In the genomic region with DNA sequence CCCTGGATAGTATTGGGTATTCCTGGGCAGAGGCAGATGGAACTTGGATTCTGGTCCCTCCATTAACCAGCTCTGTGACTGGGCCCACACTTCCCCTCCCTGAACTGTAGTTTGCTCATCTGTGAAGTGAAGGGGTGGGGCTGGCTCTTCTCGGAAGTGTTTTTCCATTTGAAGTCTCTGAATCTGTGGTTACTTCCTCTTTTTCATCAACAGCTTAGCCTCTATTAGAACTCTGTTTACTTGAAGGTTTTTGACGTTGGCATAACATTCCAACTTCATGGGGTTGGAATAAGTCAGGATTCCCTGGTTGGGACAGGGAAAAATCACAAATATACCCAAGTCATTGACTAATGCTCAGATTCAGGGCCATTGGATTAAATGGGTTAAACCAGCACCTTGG, we compare ENCODE assay signal across 1 cellular context.
A peak's percentile ranks its signal among the peaks of the same experiment; 100 is the strongest.
TF ChIP-seq lines count a peak whose summit lies in the region.

No MANE protein-coding gene starts in this region.

TF ChIP-seq in K562, 482 proteins besides CTCF, POLR2A, EP300 and RAD21 (continued from another document):
- TF ChIP-seq RBM17 (IDR thresholded peaks at IDR 0.05; ENCODE audit: borderline replicate concordance, low read depth, low read length) = no peak
- TF ChIP-seq FOXK2 (conservative IDR thresholded peaks at IDR 0.05 in 1 of 2, IDR thresholded peaks at IDR 0.05 in 1 of 2; ENCODE audit: low read depth in 2 of 2) = peak; percentile 59 to 77; a peak in 3 of 4 replicates
- TF ChIP-seq ZNF12 (CRISPR knock-in tag; IDR thresholded peaks at IDR 0.05) = no peak
- TF ChIP-seq, protein P1, sequence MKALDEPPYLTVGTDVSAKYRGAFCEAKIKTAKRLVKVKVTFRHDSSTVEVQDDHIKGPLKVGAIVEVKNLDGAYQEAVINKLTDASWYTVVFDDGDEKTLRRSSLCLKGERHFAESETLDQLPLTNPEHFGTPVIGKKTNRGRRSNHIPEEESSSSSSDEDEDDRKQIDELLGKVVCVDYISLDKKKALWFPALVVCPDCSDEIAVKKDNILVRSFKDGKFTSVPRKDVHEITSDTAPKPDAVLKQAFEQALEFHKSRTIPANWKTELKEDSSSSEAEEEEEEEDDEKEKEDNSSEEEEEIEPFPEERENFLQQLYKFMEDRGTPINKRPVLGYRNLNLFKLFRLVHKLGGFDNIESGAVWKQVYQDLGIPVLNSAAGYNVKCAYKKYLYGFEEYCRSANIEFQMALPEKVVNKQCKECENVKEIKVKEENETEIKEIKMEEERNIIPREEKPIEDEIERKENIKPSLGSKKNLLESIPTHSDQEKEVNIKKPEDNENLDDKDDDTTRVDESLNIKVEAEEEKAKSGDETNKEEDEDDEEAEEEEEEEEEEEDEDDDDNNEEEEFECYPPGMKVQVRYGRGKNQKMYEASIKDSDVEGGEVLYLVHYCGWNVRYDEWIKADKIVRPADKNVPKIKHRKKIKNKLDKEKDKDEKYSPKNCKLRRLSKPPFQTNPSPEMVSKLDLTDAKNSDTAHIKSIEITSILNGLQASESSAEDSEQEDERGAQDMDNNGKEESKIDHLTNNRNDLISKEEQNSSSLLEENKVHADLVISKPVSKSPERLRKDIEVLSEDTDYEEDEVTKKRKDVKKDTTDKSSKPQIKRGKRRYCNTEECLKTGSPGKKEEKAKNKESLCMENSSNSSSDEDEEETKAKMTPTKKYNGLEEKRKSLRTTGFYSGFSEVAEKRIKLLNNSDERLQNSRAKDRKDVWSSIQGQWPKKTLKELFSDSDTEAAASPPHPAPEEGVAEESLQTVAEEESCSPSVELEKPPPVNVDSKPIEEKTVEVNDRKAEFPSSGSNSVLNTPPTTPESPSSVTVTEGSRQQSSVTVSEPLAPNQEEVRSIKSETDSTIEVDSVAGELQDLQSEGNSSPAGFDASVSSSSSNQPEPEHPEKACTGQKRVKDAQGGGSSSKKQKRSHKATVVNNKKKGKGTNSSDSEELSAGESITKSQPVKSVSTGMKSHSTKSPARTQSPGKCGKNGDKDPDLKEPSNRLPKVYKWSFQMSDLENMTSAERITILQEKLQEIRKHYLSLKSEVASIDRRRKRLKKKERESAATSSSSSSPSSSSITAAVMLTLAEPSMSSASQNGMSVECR (CRISPR knock-in tag; IDR thresholded peaks at IDR 0.05) = no peak
- TF ChIP-seq RFX7 (CRISPR knock-in tag; IDR thresholded peaks at IDR 0.05) = no peak
- TF ChIP-seq ATF1 (CRISPR knock-in tag; IDR thresholded peaks at IDR 0.05) = no peak
- TF ChIP-seq ATF1 (tag; IDR thresholded peaks at IDR 0.05) = peak; percentile 28; the same call in 1 of the 2 replicates
- no peak for TF ChIP-seq KLF6 (CRISPR knock-in tag; IDR thresholded peaks at IDR 0.05; ENCODE audit: borderline replicate concordance)
- no peak for TF ChIP-seq ASH1L (IDR thresholded peaks at IDR 0.05; ENCODE audit: borderline replicate concordance, low read depth, partially characterized antibody)
- TF ChIP-seq MNT (conservative IDR thresholded peaks at IDR 0.05) = no peak
- TF ChIP-seq ZNF239 (CRISPR knock-in tag; IDR thresholded peaks at IDR 0.05) = no peak
- no peak; the same call in 1 of the 2 replicates for TF ChIP-seq ZNF766 (CRISPR knock-in tag; conservative IDR thresholded peaks at IDR 0.05)
- peak; percentile 55; the same call in 1 of the 2 replicates for TF ChIP-seq SMARCA4 (IDR thresholded peaks at IDR 0.05)
- TF ChIP-seq VEZF1 (CRISPR knock-in tag; IDR thresholded peaks at IDR 0.05) = peak; percentile 91
- TF ChIP-seq EP400 (IDR thresholded peaks at IDR 0.05) = 0 out of 2 replicates have a peak, but pooled peaks have one; percentile 18
- TF ChIP-seq LCOR (CRISPR knock-in tag; IDR thresholded peaks at IDR 0.05) = no peak
- no peak for TF ChIP-seq SNRNP70 (optimal IDR thresholded peaks at IDR 0.05; ENCODE audit: low read depth, low read length)
- no peak for TF ChIP-seq ZNF354B (CRISPR knock-in tag; IDR thresholded peaks at IDR 0.05)
- peak; percentile 81 for TF ChIP-seq PRDM10 (IDR thresholded peaks at IDR 0.05; ENCODE audit: partially characterized antibody)
- TF ChIP-seq MAZ (CRISPR knock-in tag; conservative IDR thresholded peaks at IDR 0.05 in 1 of 2, IDR thresholded peaks at IDR 0.05 in 1 of 2) = peak; percentile 25 to 49; a peak in 2 of 4 replicates
- no peak for TF ChIP-seq ZNF830 (CRISPR knock-in tag; IDR thresholded peaks at IDR 0.05)
- TF ChIP-seq RCOR1 (IDR thresholded peaks at IDR 0.05; ENCODE audit: borderline replicate concordance in 1 of 2, low read depth in 2 of 2, low read length in 2 of 2) = peak in 1 of 2 experiments; percentile 81; a peak in 3 of 4 replicates
- no peak for TF ChIP-seq E2F3 (CRISPR knock-in tag; IDR thresholded peaks at IDR 0.05)
- no peak for TF ChIP-seq CEBPB (tag; IDR thresholded peaks at IDR 0.05)
- TF ChIP-seq SPI1 (IDR thresholded peaks at IDR 0.05; ENCODE audit: borderline replicate concordance, low read depth, low read length) = peak; percentile 92
